In genomic region chr12:93081810-93082165, GRCh38 we compare ENCODE assay signal across 1 cellular context.
TF ChIP-seq lines count a peak whose summit lies in the region.

No MANE protein-coding gene starts in this region.

TF ChIP-seq in WTC11, 78 proteins besides CTCF, POLR2A, EP300 and RAD21:
- TF ChIP-seq AFF4 (CRISPR knock-in tag; IDR thresholded peaks at IDR 0.05; ENCODE audit: borderline replicate concordance) = no peak
- TF ChIP-seq, protein P1, sequence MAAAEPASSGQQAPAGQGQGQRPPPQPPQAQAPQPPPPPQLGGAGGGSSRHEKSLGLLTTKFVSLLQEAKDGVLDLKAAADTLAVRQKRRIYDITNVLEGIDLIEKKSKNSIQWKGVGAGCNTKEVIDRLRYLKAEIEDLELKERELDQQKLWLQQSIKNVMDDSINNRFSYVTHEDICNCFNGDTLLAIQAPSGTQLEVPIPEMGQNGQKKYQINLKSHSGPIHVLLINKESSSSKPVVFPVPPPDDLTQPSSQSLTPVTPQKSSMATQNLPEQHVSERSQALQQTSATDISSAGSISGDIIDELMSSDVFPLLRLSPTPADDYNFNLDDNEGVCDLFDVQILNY (CRISPR knock-in tag; IDR thresholded peaks at IDR 0.05) = no peak
